2 cellular contexts compared by ENCODE assay signal in the genomic region with DNA sequence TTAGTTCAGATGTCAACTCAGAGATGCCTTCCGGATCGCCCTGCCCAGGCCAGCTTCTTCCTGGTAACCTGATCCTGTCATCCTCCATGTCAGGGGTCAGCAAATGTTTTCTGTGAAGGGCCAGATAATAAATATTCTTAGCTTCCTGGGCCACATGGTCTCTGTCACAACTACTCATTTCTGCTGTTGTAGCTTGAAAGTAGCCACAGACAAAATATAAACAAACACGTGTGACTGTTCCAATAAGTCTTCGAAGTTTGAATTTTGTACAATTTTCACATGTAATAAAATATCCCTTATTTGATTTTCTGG.
TF ChIP-seq lines count a peak whose summit lies in the region.

No MANE protein-coding gene starts in this region.

TF ChIP-seq in H1, 55 proteins besides CTCF, POLR2A, EP300 and RAD21:
- TF ChIP-seq EZH2 (IDR thresholded peaks at IDR 0.05; ENCODE audit: low read depth, low read length, severe bottlenecking) (no peak), BCL11A (IDR thresholded peaks at IDR 0.05; ENCODE audit: low read depth in 2 of 2, low read length in 2 of 2) (no peak), CHD2 (IDR thresholded peaks at IDR 0.05; ENCODE audit: low read length) (no peak), ATF3 (IDR thresholded peaks at IDR 0.05; ENCODE audit: insufficient read depth, low read depth, low read length) (no peak), SAP30 (IDR thresholded peaks at IDR 0.05; ENCODE audit: insufficient read depth, insufficient replicate concordance, low read length) (no peak), SP1 (IDR thresholded peaks at IDR 0.05; ENCODE audit: low read depth, low read length) (no peak), ZNF274 (IDR thresholded peaks at IDR 0.05; ENCODE audit: borderline replicate concordance, extremely low read depth, low read length) (no peak), EGR1 (IDR thresholded peaks at IDR 0.05; ENCODE audit: borderline replicate concordance, low read depth, low read length) (no peak), RXRA (IDR thresholded peaks at IDR 0.05; ENCODE audit: insufficient read depth, low read depth, low read length) (no peak), SIX5 (IDR thresholded peaks at IDR 0.05; ENCODE audit: low read depth, low read length) (no peak), TCF12 (IDR thresholded peaks at IDR 0.05; ENCODE audit: low read depth, low read length) (no peak), RFX5 (IDR thresholded peaks at IDR 0.05; ENCODE audit: borderline replicate concordance, low read depth, low read length) (no peak), GABPA (IDR thresholded peaks at IDR 0.05; ENCODE audit: borderline replicate concordance, insufficient read depth, low read length) (no peak), SRF (IDR thresholded peaks at IDR 0.05; ENCODE audit: low read depth, low read length) (no peak), TBP (IDR thresholded peaks at IDR 0.05; ENCODE audit: low read depth, low read length) (no peak)

TF ChIP-seq in GM12891, 5 proteins besides CTCF, POLR2A, EP300 and RAD21:
- TF ChIP-seq POLR2AphosphoS5 (IDR thresholded peaks at IDR 0.05; ENCODE audit: low read depth, low read length) (no peak), TAF1 (IDR thresholded peaks at IDR 0.05; ENCODE audit: low read depth, low read length) (no peak), PAX5 (IDR thresholded peaks at IDR 0.05; ENCODE audit: insufficient read depth, low read length, severe bottlenecking) (no peak), SPI1 (IDR thresholded peaks at IDR 0.05; ENCODE audit: low read depth, low read length) (no peak), POU2F2 (IDR thresholded peaks at IDR 0.05; ENCODE audit: low read depth, low read length) (no peak)
